Comparison of ENCODE assay signal across 19 cellular contexts in genomic region chr21:20272791-20273362, GRCh38.
"Had no signal": no experiment of that assay in that cellular context is flagged by ENCODE, and none has a peak within 500 bp of the region (broad histone marks: within the 10 kb centered on the region; RNA-seq: fewer than 3 reads in every experiment).

No MANE protein-coding gene starts in this region.

- DNase-seq: activated CD8-positive, alpha-beta memory T cell treated with anti-CD3 and anti-CD28 coated beads, Interleukin-2, amount 10 ng/mL, durations not matched to agents 7 days and 5 days; activated gamma-delta T cell; activated T-cell treated with anti-CD3 and anti-CD28 coated beads, Interleukin-2, amount 50 U/mL, for 24 hours; amygdala; brain microvascular endothelial cell; endodermal cell; left ventricle myocardium inferior; retina; stimulated activated CD4-positive, alpha-beta T cell treated with anti-CD3 and anti-CD28 coated beads, Interleukin-15, amount 100 ng/mL, for 24 hours; stimulated activated CD4-positive, alpha-beta T cell treated with anti-CD3 and anti-CD28 coated beads, Interleukin-4, amount 100 ng/mL, for 4 hours; stomach; T-helper 17 cell had no signal

- ATAC-seq: activated CD8-positive, alpha-beta memory T cell treated with anti-CD3 and anti-CD28 coated beads, Interleukin-2, amount 10 ng/mL, durations not matched to agents 7 days and 5 days; T-helper 17 cell had no signal

- H3K4me1 Mint-ChIP-seq: activated CD8-positive, alpha-beta memory T cell treated with anti-CD3 and anti-CD28 coated beads, Interleukin-2, amount 10 ng/mL, durations not matched to agents 7 days and 5 days; memory B cell; T-helper 17 cell had no signal

- H3K4me3 ChIP-seq: left ventricle myocardium inferior, stomach, thoracic aorta had no signal

- H3K9me3 ChIP-seq: left ventricle myocardium inferior, thoracic aorta had no signal

- H3K27me3 Mint-ChIP-seq: activated CD8-positive, alpha-beta memory T cell treated with anti-CD3 and anti-CD28 coated beads, Interleukin-2, amount 10 ng/mL, durations not matched to agents 7 days and 5 days; activated naive CD8-positive, alpha-beta T cell; activated T-cell treated with anti-CD3 and anti-CD28 coated beads, Interleukin-2, amount 50 U/mL, for 24 hours; memory B cell; T-helper 17 cell had no signal

- H3K79me2 ChIP-seq: parathyroid adenoma had no signal

- H3K9ac ChIP-seq: parathyroid adenoma had no signal

- FAIRE-seq: islet of Langerhans, TTC549, urothelium cell line had no signal

- H3K36me3 Mint-ChIP-seq: activated CD8-positive, alpha-beta memory T cell treated with anti-CD3 and anti-CD28 coated beads, Interleukin-2, amount 10 ng/mL, durations not matched to agents 7 days and 5 days; activated naive CD8-positive, alpha-beta T cell; memory B cell had no signal

- H3K27ac Mint-ChIP-seq: activated CD8-positive, alpha-beta memory T cell treated with anti-CD3 and anti-CD28 coated beads, Interleukin-2, amount 10 ng/mL, durations not matched to agents 7 days and 5 days; activated naive CD8-positive, alpha-beta T cell; activated T-cell treated with anti-CD3 and anti-CD28 coated beads, Interleukin-2, amount 50 U/mL, for 24 hours; endodermal cell; memory B cell; T-helper 17 cell had no signal

- H3K27ac ChIP-seq: brain microvascular endothelial cell, left ventricle myocardium inferior, parathyroid adenoma, stomach, thoracic aorta had no signal

- H3K27me3 ChIP-seq: brain microvascular endothelial cell, stomach had no signal

- H3K4me3 Mint-ChIP-seq: activated CD8-positive, alpha-beta memory T cell treated with anti-CD3 and anti-CD28 coated beads, Interleukin-2, amount 10 ng/mL, durations not matched to agents 7 days and 5 days; activated naive CD8-positive, alpha-beta T cell; activated T-cell treated with anti-CD3 and anti-CD28 coated beads, Interleukin-2, amount 50 U/mL, for 24 hours; endodermal cell; memory B cell; T-helper 17 cell had no signal

- H2AFZ ChIP-seq: parathyroid adenoma had no signal

- H3K36me3 ChIP-seq: brain microvascular endothelial cell, left ventricle myocardium inferior, stomach, thoracic aorta had no signal

- H3K4me1 ChIP-seq: left ventricle myocardium inferior, parathyroid adenoma, stomach had no signal
